In the genomic region with DNA sequence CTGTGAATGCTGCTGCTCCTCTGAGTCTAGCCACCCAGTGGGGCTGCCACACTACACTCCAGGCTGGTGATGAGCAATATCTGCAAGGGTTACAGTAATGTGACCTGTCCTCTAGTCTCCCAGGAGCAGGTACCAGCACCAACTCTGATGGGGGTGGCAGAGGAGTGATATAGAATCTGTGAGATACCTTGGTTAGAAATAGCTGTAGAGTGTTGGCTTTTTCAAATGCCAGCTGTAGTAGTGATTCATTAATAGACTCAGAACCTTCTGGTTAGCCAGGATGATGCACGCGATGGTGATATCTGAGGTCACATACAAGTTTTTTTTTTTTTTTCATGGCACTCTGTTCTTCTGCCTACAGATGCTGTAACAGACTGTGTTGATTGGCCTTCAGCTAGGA, we compare ENCODE assay signal across 29 cellular contexts.
"Had no signal": no experiment of that assay in that cellular context is flagged by ENCODE, and none has a peak within 500 bp of the region (broad histone marks: within the 10 kb centered on the region; RNA-seq: fewer than 3 reads in every experiment).

No MANE protein-coding gene starts in this region.

- DNase-seq: activated CD4-positive, alpha-beta memory T cell treated with anti-CD3 and anti-CD28 coated beads, Interleukin-2, amount 10 ng/mL, durations not matched to agents 7 days and 5 days; activated CD4-positive, alpha-beta T cell treated with anti-CD3 and anti-CD28 coated beads for 1 hour; activated CD4-positive, alpha-beta T cell treated with anti-CD3 and anti-CD28 coated beads, Interleukin-2, amount 10 ng/mL, durations not matched to agents 7 days and 5 days; activated CD8-positive, alpha-beta memory T cell treated with anti-CD3 and anti-CD28 coated beads, Interleukin-2, amount 50 U/mL, for 48 hours; activated gamma-delta T cell treated with Interleukin-2 at 50 U/mL for 16 hours; activated T-cell treated with anti-CD3 and anti-CD28 coated beads, Interleukin-2, amount 50 U/mL, for 24 hours; anterior cingulate cortex; dorsolateral prefrontal cortex; effector memory CD4-positive, alpha-beta T cell; head of caudate nucleus; hippocampal formation; kidney; midbrain; naive thymus-derived CD8-positive, alpha-beta T cell; stimulated activated CD4-positive, alpha-beta T cell treated with anti-CD3 and anti-CD28 coated beads, Interleukin-2, amount 100 ng/mL, for 48 hours; stimulated activated naive CD8-positive, alpha-beta T cell treated with anti-CD3 and anti-CD28 coated beads, Interleukin-15, Interleukin-2, amounts not matched to agents 100 U/mL and 50 U/mL, for 24 hours; T-helper 17 cell; T1000; testis; transverse colon had no signal

- H3K4me3 ChIP-seq: cardiac muscle cell, coronary artery, dorsolateral prefrontal cortex, esophagus muscularis mucosa, gastroesophageal sphincter, neural progenitor cell, right atrium auricular region, testis, transverse colon had no signal

- H3K27ac ChIP-seq: cardiac muscle cell, coronary artery, dorsolateral prefrontal cortex, esophagus muscularis mucosa, gastroesophageal sphincter, neural progenitor cell, right atrium auricular region, testis, transverse colon had no signal

- H3K27me3 ChIP-seq: cardiac muscle cell, dorsolateral prefrontal cortex, esophagus muscularis mucosa, gastroesophageal sphincter, neural progenitor cell, right atrium auricular region, testis, transverse colon had no signal

- H3K9me3 ChIP-seq: testis had no signal

- H3K9ac ChIP-seq: neural progenitor cell had no signal

- H2AFZ ChIP-seq: neural progenitor cell had no signal

- H3K4me1 ChIP-seq: esophagus muscularis mucosa, gastroesophageal sphincter, neural progenitor cell, right atrium auricular region, testis, transverse colon had no signal

- H3K4me2 ChIP-seq: neural progenitor cell had no signal

- H3K36me3 ChIP-seq: cardiac muscle cell, esophagus muscularis mucosa, gastroesophageal sphincter, neural progenitor cell, right atrium auricular region, transverse colon had no signal

- ATAC-seq: activated naive CD4-positive, alpha-beta T cell treated with anti-CD3 and anti-CD28 coated beads, Interleukin-2, amount 50 U/mL, for 72 hours; activated T-helper 17 cell treated with anti-CD3 and anti-CD28 coated beads, Interleukin-2, amount 50 U/mL, for 72 hours; gastroesophageal sphincter; naive thymus-derived CD8-positive, alpha-beta T cell; stimulated activated naive CD8-positive, alpha-beta T cell treated with anti-CD3 and anti-CD28 coated beads, Interleukin-15, Interleukin-2, amounts not matched to agents 100 U/mL and 50 U/mL, for 24 hours; T-helper 17 cell; WTC11 had no signal
